Comparison of ENCODE assay signal across 1 cellular context in the genomic region with DNA sequence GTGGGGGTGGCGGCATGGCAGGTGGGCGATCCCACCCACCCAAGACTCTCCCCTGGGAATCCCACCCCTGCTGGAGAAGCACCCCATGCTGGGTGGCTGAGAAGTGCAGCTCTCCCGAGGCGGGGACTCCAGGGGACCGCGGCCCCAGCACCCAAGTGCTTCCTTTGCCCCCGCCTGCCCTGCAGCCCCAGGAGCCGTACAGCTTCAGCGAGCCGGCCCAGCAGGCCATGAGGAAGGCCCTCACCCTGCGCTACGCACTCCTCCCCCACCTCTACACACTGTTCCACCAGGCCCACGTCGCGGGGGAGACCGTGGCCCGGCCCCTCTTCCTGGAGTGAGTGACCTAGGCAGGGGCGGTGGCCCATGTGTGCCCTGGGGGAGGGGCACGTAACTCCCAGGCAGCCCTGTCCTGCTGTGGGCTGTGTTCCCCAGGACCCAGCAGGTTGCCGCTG.
A peak's percentile ranks its signal among the peaks of the same experiment; 100 is the strongest.
TF ChIP-seq lines count a peak whose summit lies in the region.

No MANE protein-coding gene starts in this region.

TF ChIP-seq in HEK293, 187 proteins besides CTCF, POLR2A, EP300 and RAD21:
- TF ChIP-seq GLI4 (tag by site-specific recombination; IDR thresholded peaks at IDR 0.05) (no peak), EGR2 (tag by site-specific recombination; IDR thresholded peaks at IDR 0.05; ENCODE audit: low read depth) (peak; percentile 30; the same call in 1 of the 2 replicates), ZIC2 (tag by site-specific recombination; IDR thresholded peaks at IDR 0.05) (peak; percentile 97), GLIS1 (tag by site-specific recombination; IDR thresholded peaks at IDR 0.05) (peak; percentile 66)
